8 cellular contexts compared by ENCODE assay signal in genomic region chr18:2846638-2847340, GRCh38. TPM values are rescaled to one million over a fixed set of nuclear protein-coding genes. Genes with fewer than 3 reads are reported as not detected.
DNase-seq lines count a peak whose midpoint lies in the region; TF ChIP-seq lines count a peak whose summit lies in the region.

Gene EMILIN2, plus strand, starts transcription at chr18:2847006. Its CDS starts 183 bp downstream, at chr18:2847189.

- peak within 1 kb of the TSS; percentile 81 for H3K4me2 ChIP-seq in parathyroid adenoma (ENCODE audit: low read length)

- H3K27me3 ChIP-seq in parathyroid adenoma (ENCODE audit: control insufficient read depth, insufficient read depth, low read length) = no peaks in the 10 kb centered on the region

- peak within 1 kb of the TSS; percentile 99 for H3K27ac ChIP-seq in parathyroid adenoma

- peak; percentile 27 for TF ChIP-seq POLR2A in GM19193 (IDR thresholded peaks at IDR 0.05; ENCODE audit: extremely low read depth, insufficient read depth, insufficient read length)

- peak within 1 kb of the TSS; percentile 97 for H3K9ac ChIP-seq in parathyroid adenoma

- peak within 1 kb of the TSS; percentile 82 for H3K27ac Mint-ChIP-seq in activated T-helper 1 cell treated with anti-CD3 and anti-CD28 coated beads, Interleukin-12 subunit alpha, Interleukin-12 subunit beta, Interleukin-2, Interleukin-4 antibody, amounts not matched to agents 30 ng/mL and 10 ng/mL and 1 ng/mL, durations not matched to agents 14 hours and 24 hours and 36 hours
- no peak within 1 kb of the TSS for H3K27ac Mint-ChIP-seq in glutamatergic neuron (ENCODE audit: unreplicated experiment)

- peaks cover 17% of the 10 kb centered on the region for H3K4me1 ChIP-seq in parathyroid adenoma

- H2AFZ ChIP-seq in parathyroid adenoma = peak within 1 kb of the TSS; percentile 4

- H3K4me3 Mint-ChIP-seq in activated T-helper 1 cell treated with anti-CD3 and anti-CD28 coated beads, Interleukin-12 subunit alpha, Interleukin-12 subunit beta, Interleukin-2, Interleukin-4 antibody, amounts not matched to agents 30 ng/mL and 10 ng/mL and 1 ng/mL, durations not matched to agents 14 hours and 24 hours and 36 hours = peak within 1 kb of the TSS; percentile 89
- H3K4me3 Mint-ChIP-seq in glutamatergic neuron (ENCODE audit: unreplicated experiment) = peak within 1 kb of the TSS; percentile 91

- no peaks in the 10 kb centered on the region for H3K9me3 Mint-ChIP-seq in activated T-helper 1 cell treated with anti-CD3 and anti-CD28 coated beads, Interleukin-12 subunit alpha, Interleukin-12 subunit beta, Interleukin-2, Interleukin-4 antibody, amounts not matched to agents 30 ng/mL and 10 ng/mL and 1 ng/mL, durations not matched to agents 14 hours and 24 hours and 36 hours
- H3K9me3 Mint-ChIP-seq in glutamatergic neuron (ENCODE audit: unreplicated experiment) = peaks cover 3% of the 10 kb centered on the region

- H3K79me2 ChIP-seq in parathyroid adenoma = peaks cover 25% of the 10 kb centered on the region

- peaks cover 50% of the 10 kb centered on the region for H3K27me3 Mint-ChIP-seq in activated T-helper 1 cell treated with anti-CD3 and anti-CD28 coated beads, Interleukin-12 subunit alpha, Interleukin-12 subunit beta, Interleukin-2, Interleukin-4 antibody, amounts not matched to agents 30 ng/mL and 10 ng/mL and 1 ng/mL, durations not matched to agents 14 hours and 24 hours and 36 hours (ENCODE audit: insufficient read depth)
- peaks cover 28% of the 10 kb centered on the region for H3K27me3 Mint-ChIP-seq in glutamatergic neuron (ENCODE audit: unreplicated experiment)

- H3K36me3 ChIP-seq in parathyroid adenoma (ENCODE audit: control insufficient read depth, insufficient read depth, low read length) = no peaks in the 10 kb centered on the region

- DNase-seq in HuH-7 (ENCODE audit: low spot score) (peak; percentile 57), glutamatergic neuron (peak; percentile 54), SIG-M5 (lab: John Stamatoyannopoulos, UW) (no peak), NCI-H526 (lab: John Stamatoyannopoulos, UW) (no peak), NCI-H1436 treated with DMSO at 0.1 percent for 48 hours (lab: John Stamatoyannopoulos, UW) (no peak)
- DNase-seq in activated T-helper 1 cell treated with anti-CD3 and anti-CD28 coated beads, Interleukin-12 subunit alpha, Interleukin-12 subunit beta, Interleukin-2, Interleukin-4 antibody, amounts not matched to agents 30 ng/mL and 10 ng/mL and 1 ng/mL, durations not matched to agents 14 hours and 24 hours and 36 hours (ENCODE audit: low spot score) = peak; percentile 3

- TF ChIP-seq CTCF in glutamatergic neuron (IDR thresholded peaks at IDR 0.05; ENCODE audit: partially characterized antibody, unreplicated experiment) (no peak), parathyroid adenoma (IDR thresholded peaks at IDR 0.05) (peak; percentile 12)

- no peaks in the 10 kb centered on the region for H3K36me3 Mint-ChIP-seq in activated T-helper 1 cell treated with anti-CD3 and anti-CD28 coated beads, Interleukin-12 subunit alpha, Interleukin-12 subunit beta, Interleukin-2, Interleukin-4 antibody, amounts not matched to agents 30 ng/mL and 10 ng/mL and 1 ng/mL, durations not matched to agents 14 hours and 24 hours and 36 hours (ENCODE audit: low read depth)
- H3K36me3 Mint-ChIP-seq in glutamatergic neuron (ENCODE audit: unreplicated experiment) = no peaks in the 10 kb centered on the region

- peak within 1 kb of the TSS; percentile 94 for H3K4me3 ChIP-seq in parathyroid adenoma (ENCODE audit: low read depth, low read length)

- no peaks in the 10 kb centered on the region for H3K9me3 ChIP-seq in parathyroid adenoma (ENCODE audit: control insufficient read depth, low read length)

- peaks cover 26% of the 10 kb centered on the region for H3K4me1 Mint-ChIP-seq in activated T-helper 1 cell treated with anti-CD3 and anti-CD28 coated beads, Interleukin-12 subunit alpha, Interleukin-12 subunit beta, Interleukin-2, Interleukin-4 antibody, amounts not matched to agents 30 ng/mL and 10 ng/mL and 1 ng/mL, durations not matched to agents 14 hours and 24 hours and 36 hours (ENCODE audit: low read depth)
- peaks cover 8% of the 10 kb centered on the region for H3K4me1 Mint-ChIP-seq in glutamatergic neuron (ENCODE audit: low read depth, unreplicated experiment)

- intact Hi-C loops in activated T-helper 1 cell treated with anti-CD3 and anti-CD28 coated beads, Interleukin-12 subunit alpha, Interleukin-12 subunit beta, Interleukin-2, Interleukin-4 antibody, amounts not matched to agents 30 ng/mL and 10 ng/mL and 1 ng/mL, durations not matched to agents 14 hours and 24 hours and 36 hours (cut with micrococcal nuclease) = loop anchor here (2.0 to 5.0 kb wide), 2 partner anchors 44 to 400 kb away; partner anchors contain the start of gene MYL12A

RNA-seq across cellular contexts. Expression of gene EMILIN2, which starts in this region (rescaled TPM):
- total RNA-seq in activated T-helper 1 cell treated with anti-CD3 and anti-CD28 coated beads, Interleukin-12 subunit alpha, Interleukin-12 subunit beta, Interleukin-2, Interleukin-4 antibody, amounts not matched to agents 30 ng/mL and 10 ng/mL and 1 ng/mL, durations not matched to agents 14 hours and 24 hours and 36 hours = 26.1 and 28.0 TPM in 2 replicates
- 4.1 TPM for total RNA-seq in glutamatergic neuron (ENCODE audit: unreplicated experiment)

Comparison
In these comparisons a context has a peak if more than half of its experiments do, and no peak if none do; other contexts are left out.
1. DNase-seq: peak in HuH-7 (single experiment), activated T-helper 1 cell treated with anti-CD3 and anti-CD28 coated beads, Interleukin-12 subunit alpha, Interleukin-12 subunit beta, Interleukin-2, Interleukin-4 antibody, amounts not matched to agents 30 ng/mL and 10 ng/mL and 1 ng/mL, durations not matched to agents 14 hours and 24 hours and 36 hours (single experiment) and glutamatergic neuron (single experiment); none in SIG-M5 (single experiment), NCI-H526 (0 of 2) and NCI-H1436 treated with DMSO at 0.1 percent for 48 hours (single experiment).